Comparison of ENCODE assay signal across 1 cellular context in genomic region chr7:77798394-77799077, GRCh38.
TF ChIP-seq lines count a peak whose summit lies in the region.

TSS of gene PHTF2 (plus strand) at chr7:77798773.
TSS of gene TMEM60 (minus strand) at chr7:77798434. CDS start at chr7:77794373, 4,061 bp downstream.

TF ChIP-seq in HepG2, 621 proteins besides CTCF, POLR2A, EP300 and RAD21 (continued from another document and continues in another):
- 0 out of 4 replicates have a peak, but pooled peaks of 1 of the 2 experiments have one; percentile 57 for TF ChIP-seq ATF4 (CRISPR knock-in tag; IDR thresholded peaks at IDR 0.05)
- TF ChIP-seq ZFP36L2 (CRISPR knock-in tag; IDR thresholded peaks at IDR 0.05), result no peak
- TF ChIP-seq PCBP2 (optimal IDR thresholded peaks at IDR 0.05; ENCODE audit: low read depth, low read length, poor library complexity, severe bottlenecking), result no peak
- no peak for TF ChIP-seq ZNF841 (CRISPR knock-in tag; IDR thresholded peaks at IDR 0.05; ENCODE audit: borderline replicate concordance)
- no peak for TF ChIP-seq PAF1 (CRISPR knock-in tag; IDR thresholded peaks at IDR 0.05)
- TF ChIP-seq POGK (CRISPR knock-in tag; conservative IDR thresholded peaks at IDR 0.05), result peak; percentile 74
- TF ChIP-seq ZSCAN20 (CRISPR knock-in tag; IDR thresholded peaks at IDR 0.05; ENCODE audit: borderline replicate concordance), result no peak
- TF ChIP-seq MLX (CRISPR knock-in tag; IDR thresholded peaks at IDR 0.05), result no peak
- 0 out of 2 replicates have a peak, but pooled peaks have one; percentile 9 for TF ChIP-seq KDM4B (CRISPR knock-in tag; IDR thresholded peaks at IDR 0.05)
- no peak for TF ChIP-seq ZHX2 (IDR thresholded peaks at IDR 0.05; ENCODE audit: low read depth)
- no peak for TF ChIP-seq ZHX2 (CRISPR knock-in tag; IDR thresholded peaks at IDR 0.05; ENCODE audit: borderline replicate concordance)
- 0 out of 2 replicates have a peak, but pooled peaks have one; percentile 51 for TF ChIP-seq ZNF335 (CRISPR knock-in tag; IDR thresholded peaks at IDR 0.05)
- TF ChIP-seq TERF1 (CRISPR knock-in tag; IDR thresholded peaks at IDR 0.05), result no peak
- no peak for TF ChIP-seq ZNF549 (CRISPR knock-in tag; IDR thresholded peaks at IDR 0.05)
- no peak for TF ChIP-seq NFAT5 (CRISPR knock-in tag; IDR thresholded peaks at IDR 0.05)
- TF ChIP-seq HNRNPUL1 (IDR thresholded peaks at IDR 0.05; ENCODE audit: low read depth, low read length), result peak; percentile 58; the same call in 1 of the 2 replicates
- no peak for TF ChIP-seq MIER3 (CRISPR knock-in tag; IDR thresholded peaks at IDR 0.05; ENCODE audit: borderline replicate concordance)
- TF ChIP-seq ZNF83 (CRISPR knock-in tag; IDR thresholded peaks at IDR 0.05; ENCODE audit: borderline replicate concordance), result no peak
- 0 out of 2 replicates have a peak, but pooled peaks have one; percentile 83 for TF ChIP-seq ZNF329 (CRISPR knock-in tag; IDR thresholded peaks at IDR 0.05; ENCODE audit: low read depth)
- peak; percentile 32; the same call in 1 of the 2 replicates for TF ChIP-seq NCOA2 (CRISPR knock-in tag; IDR thresholded peaks at IDR 0.05)
- no peak for TF ChIP-seq ZBTB1 (CRISPR knock-in tag; IDR thresholded peaks at IDR 0.05; ENCODE audit: borderline replicate concordance)
- TF ChIP-seq ZNF546 (CRISPR knock-in tag; conservative IDR thresholded peaks at IDR 0.05), result no peak; the same call in 1 of the 2 replicates
- no peak for TF ChIP-seq ZNF414 (CRISPR knock-in tag; IDR thresholded peaks at IDR 0.05)
- TF ChIP-seq ZFP62 (CRISPR knock-in tag; IDR thresholded peaks at IDR 0.05), result no peak
- TF ChIP-seq ZNF749 (CRISPR knock-in tag; IDR thresholded peaks at IDR 0.05; ENCODE audit: borderline replicate concordance), result no peak
- peak; percentile 43 for TF ChIP-seq YY1 (IDR thresholded peaks at IDR 0.05; ENCODE audit: insufficient read depth, insufficient replicate concordance, low read depth, low read length)
- no peak for TF ChIP-seq PAX8 (CRISPR knock-in tag; IDR thresholded peaks at IDR 0.05; ENCODE audit: borderline replicate concordance)
- TF ChIP-seq RCOR2 (CRISPR knock-in tag; IDR thresholded peaks at IDR 0.05), result no peak
- no peak for TF ChIP-seq ATF7 (IDR thresholded peaks at IDR 0.05)
- TF ChIP-seq ATF7 (CRISPR knock-in tag; IDR thresholded peaks at IDR 0.05), result 0 out of 2 replicates have a peak, but pooled peaks have one; percentile 34
- TF ChIP-seq ZNF17 (CRISPR knock-in tag; IDR thresholded peaks at IDR 0.05), result no peak
- no peak for TF ChIP-seq NR2F1 (CRISPR knock-in tag; IDR thresholded peaks at IDR 0.05)
- peak; percentile 24; the same call in 1 of the 2 replicates for TF ChIP-seq ZBTB25 (CRISPR knock-in tag; IDR thresholded peaks at IDR 0.05)
- TF ChIP-seq ZNF788 (CRISPR knock-in tag; IDR thresholded peaks at IDR 0.05; ENCODE audit: borderline replicate concordance), result peak; percentile 56; the same call in 1 of the 2 replicates
- 0 out of 2 replicates have a peak, but pooled peaks have one; percentile 12 for TF ChIP-seq ZBTB26 (CRISPR knock-in tag; IDR thresholded peaks at IDR 0.05; ENCODE audit: borderline replicate concordance)
- TF ChIP-seq RARA (CRISPR knock-in tag; IDR thresholded peaks at IDR 0.05), result no peak
- TF ChIP-seq ZFP37 (CRISPR knock-in tag; IDR thresholded peaks at IDR 0.05; ENCODE audit: borderline replicate concordance), result no peak
